In genomic region chr4:15656038-15656470, GRCh38 we compare ENCODE assay signal across 8 cellular contexts. TPM values are rescaled to one million over a fixed set of nuclear protein-coding genes. Genes with fewer than 3 reads are reported as not detected.
DNase-seq lines count a peak whose midpoint lies in the region; ATAC-seq lines count a peak whose summit lies in the region.

No MANE protein-coding gene starts in this region.

- ATAC-seq in stimulated activated effector memory CD8-positive, alpha-beta T cell treated with anti-CD3 and anti-CD28 coated beads, Interleukin-12 subunit alpha, Interleukin-12 subunit beta, amount 100 ng/mL, for 72 hours: no peak

- peak overlapping the region; percentile 96 for H3K27ac Mint-ChIP-seq in activated naive CD4-positive, alpha-beta T cell treated with anti-CD3 and anti-CD28 coated beads, Interleukin-2, amount 50 U/mL, for 24 hours
- peak overlapping the region; percentile 97 for H3K27ac Mint-ChIP-seq in activated naive CD8-positive, alpha-beta T cell treated with anti-CD3 and anti-CD28 coated beads for 36 hours
- peak overlapping the region; percentile 95 for H3K27ac Mint-ChIP-seq in stimulated activated effector memory CD8-positive, alpha-beta T cell treated with anti-CD3 and anti-CD28 coated beads, Interleukin-12 subunit alpha, Interleukin-12 subunit beta, amount 100 ng/mL, for 72 hours

- peak overlapping the region; percentile 94 for H3K4me3 Mint-ChIP-seq in activated naive CD4-positive, alpha-beta T cell treated with anti-CD3 and anti-CD28 coated beads, Interleukin-2, amount 50 U/mL, for 24 hours
- H3K4me3 Mint-ChIP-seq in activated naive CD8-positive, alpha-beta T cell treated with anti-CD3 and anti-CD28 coated beads for 36 hours: peak overlapping the region; percentile 83
- peak overlapping the region; percentile 96 for H3K4me3 Mint-ChIP-seq in stimulated activated effector memory CD8-positive, alpha-beta T cell treated with anti-CD3 and anti-CD28 coated beads, Interleukin-12 subunit alpha, Interleukin-12 subunit beta, amount 100 ng/mL, for 72 hours

- H3K4me1 Mint-ChIP-seq in activated naive CD4-positive, alpha-beta T cell treated with anti-CD3 and anti-CD28 coated beads, Interleukin-2, amount 50 U/mL, for 24 hours: peaks cover 48% of the 10 kb centered on the region
- peaks cover 69% of the 10 kb centered on the region for H3K4me1 Mint-ChIP-seq in activated naive CD8-positive, alpha-beta T cell treated with anti-CD3 and anti-CD28 coated beads for 36 hours
- peaks cover 34% of the 10 kb centered on the region for H3K4me1 Mint-ChIP-seq in stimulated activated effector memory CD8-positive, alpha-beta T cell treated with anti-CD3 and anti-CD28 coated beads, Interleukin-12 subunit alpha, Interleukin-12 subunit beta, amount 100 ng/mL, for 72 hours

- no peaks in the 10 kb centered on the region for H3K27me3 Mint-ChIP-seq in activated naive CD4-positive, alpha-beta T cell treated with anti-CD3 and anti-CD28 coated beads, Interleukin-2, amount 50 U/mL, for 24 hours
- H3K27me3 Mint-ChIP-seq in activated naive CD8-positive, alpha-beta T cell treated with anti-CD3 and anti-CD28 coated beads for 36 hours: no peaks in the 10 kb centered on the region

- H3K36me3 Mint-ChIP-seq in activated naive CD4-positive, alpha-beta T cell treated with anti-CD3 and anti-CD28 coated beads, Interleukin-2, amount 50 U/mL, for 24 hours: no peaks in the 10 kb centered on the region
- H3K36me3 Mint-ChIP-seq in activated naive CD8-positive, alpha-beta T cell treated with anti-CD3 and anti-CD28 coated beads for 36 hours: peaks cover 35% of the 10 kb centered on the region
- H3K36me3 Mint-ChIP-seq in stimulated activated effector memory CD8-positive, alpha-beta T cell treated with anti-CD3 and anti-CD28 coated beads, Interleukin-12 subunit alpha, Interleukin-12 subunit beta, amount 100 ng/mL, for 72 hours: peaks cover 15% of the 10 kb centered on the region

- H3K9me3 ChIP-seq in iPS-18c (ENCODE audit: control insufficient read depth, insufficient read depth, low read length): no peaks in the 10 kb centered on the region

- DNase-seq in activated naive CD4-positive, alpha-beta T cell treated with Interleukin-2 at 50 U/mL for 16 hours: no peak
- DNase-seq in activated naive CD8-positive, alpha-beta T cell treated with anti-CD3 and anti-CD28 coated beads for 36 hours: no peak
- no peak for DNase-seq in stimulated activated effector memory CD8-positive, alpha-beta T cell treated with anti-CD3 and anti-CD28 coated beads, Interleukin-12 subunit alpha, Interleukin-12 subunit beta, amount 100 ng/mL, for 72 hours (ENCODE audit: low spot score in 2 of 2)
- DNase-seq in NCI-H446 treated with DMSO at 0.1 percent for 48 hours (lab: John Stamatoyannopoulos, UW): no peak
- no peak for DNase-seq in stimulated activated CD4-positive, alpha-beta T cell treated with anti-CD3 and anti-CD28 coated beads, Interleukin-12 subunit alpha, Interleukin-12 subunit beta, amount 100 ng/mL, for 4 hours
- no peak for DNase-seq in activated CD4-positive, CD25-positive, alpha-beta regulatory T cell (lab: John Stamatoyannopoulos, UW)

- peak overlapping the region; percentile 58 for H3K4me3 ChIP-seq in iPS-18c (ENCODE audit: insufficient read depth, low read depth, low read length)

- no peaks in the 10 kb centered on the region for H3K9me3 Mint-ChIP-seq in activated naive CD4-positive, alpha-beta T cell treated with anti-CD3 and anti-CD28 coated beads, Interleukin-2, amount 50 U/mL, for 24 hours
- no peaks in the 10 kb centered on the region for H3K9me3 Mint-ChIP-seq in activated naive CD8-positive, alpha-beta T cell treated with anti-CD3 and anti-CD28 coated beads for 36 hours
- H3K9me3 Mint-ChIP-seq in stimulated activated effector memory CD8-positive, alpha-beta T cell treated with anti-CD3 and anti-CD28 coated beads, Interleukin-12 subunit alpha, Interleukin-12 subunit beta, amount 100 ng/mL, for 72 hours: no peaks in the 10 kb centered on the region

RNA-seq across cellular contexts. Expression of gene FBXL5, which starts 0.9 kb away (rescaled TPM):
- 10 to 100 TPM; 30.3 to 31.0 TPM for total RNA-seq in activated naive CD8-positive, alpha-beta T cell treated with anti-CD3 and anti-CD28 coated beads for 36 hours

RNA-seq across cellular contexts. Expression of gene FAM200B, which starts 25.6 kb away (rescaled TPM):
- 10 to 100 TPM; 13.1 to 15.0 TPM for total RNA-seq in activated naive CD8-positive, alpha-beta T cell treated with anti-CD3 and anti-CD28 coated beads for 36 hours

RNA-seq across cellular contexts. Expression of gene BST1, which starts 46.8 kb away (rescaled TPM):
- total RNA-seq in activated naive CD8-positive, alpha-beta T cell treated with anti-CD3 and anti-CD28 coated beads for 36 hours: under 1 TPM; 0.38 to 0.54 TPM
